ENCODE assay signal across 17 cellular contexts in the genomic region with DNA sequence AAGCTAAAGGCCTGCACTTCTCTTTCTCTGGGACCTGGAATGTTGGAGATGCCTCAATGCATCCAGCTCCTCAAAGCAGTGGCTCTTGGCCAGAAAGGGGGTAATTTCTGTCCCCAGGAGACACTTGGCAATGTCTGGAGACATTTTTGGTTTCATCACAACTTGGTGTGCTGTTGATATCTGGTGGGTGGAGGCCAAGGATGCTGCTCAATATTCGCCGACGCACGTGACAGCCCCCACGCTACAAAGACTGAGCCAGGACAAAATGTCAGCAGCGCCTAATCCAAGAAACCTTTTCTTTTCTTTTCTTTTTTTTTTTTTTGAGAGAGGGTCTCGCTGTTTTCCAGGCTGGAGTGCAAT.
A peak's percentile ranks its signal among the peaks of the same experiment; 100 is the strongest.
DNase-seq lines count a peak whose midpoint lies in the region; ATAC-seq and TF ChIP-seq lines count a peak whose summit lies in the region.
"Had no signal": no experiment of that assay in that cellular context is flagged by ENCODE, and none has a peak within 500 bp of the region (broad histone marks: within the 10 kb centered on the region; RNA-seq: fewer than 3 reads in every experiment).

No MANE protein-coding gene starts in this region.

- peak overlapping the region; percentile 93 for H3K27ac Mint-ChIP-seq in dendritic cell treated with granulocyte-macrophage colony-stimulating factor and Interleukin-4, amounts not matched to agents 40 ng/mL and 50 ng/mL, for 4 days
- no peak overlapping the region for H3K27ac Mint-ChIP-seq in WTC11
- no peak overlapping the region for H3K27ac Mint-ChIP-seq in HFFc6
- H3K27ac Mint-ChIP-seq: B cell; CD4-positive, CD25-positive, alpha-beta regulatory T cell had no signal

- H3K9me3 ChIP-seq in smooth muscle cell (replicated peaks; ENCODE audit: low read depth), result no peaks in the 10 kb centered on the region
- H3K9me3 ChIP-seq: Caco-2 had no signal

- no peaks in the 10 kb centered on the region for H3K79me2 ChIP-seq in smooth muscle cell (ENCODE audit: low read depth)

- H3K36me3 ChIP-seq in smooth muscle cell (ENCODE audit: low read depth), result no peaks in the 10 kb centered on the region

- H2AFZ ChIP-seq in smooth muscle cell (ENCODE audit: low read depth), result no peak overlapping the region

- H4K20me1 ChIP-seq in smooth muscle cell (ENCODE audit: low read depth), result peaks cover 4% of the 10 kb centered on the region

- no peak overlapping the region for H3K4me3 Mint-ChIP-seq in dendritic cell treated with granulocyte-macrophage colony-stimulating factor and Interleukin-4, amounts not matched to agents 40 ng/mL and 50 ng/mL, for 4 days
- H3K4me3 Mint-ChIP-seq in WTC11 (no peak overlapping the region), HFFc6 (no peak overlapping the region)
- H3K4me3 Mint-ChIP-seq: B cell; CD4-positive, CD25-positive, alpha-beta regulatory T cell had no signal

- H3K36me3 Mint-ChIP-seq in dendritic cell treated with granulocyte-macrophage colony-stimulating factor and Interleukin-4, amounts not matched to agents 40 ng/mL and 50 ng/mL, for 4 days (ENCODE audit: low read depth), result peaks cover 92% of the 10 kb centered on the region
- no peaks in the 10 kb centered on the region for H3K36me3 Mint-ChIP-seq in WTC11
- H3K36me3 Mint-ChIP-seq in HFFc6 (ENCODE audit: low read depth), result no peaks in the 10 kb centered on the region
- H3K36me3 Mint-ChIP-seq: CD4-positive, CD25-positive, alpha-beta regulatory T cell had no signal

- 95% methylated on average over 7 of the region's 7 CpGs for WGBS in smooth muscle cell (ENCODE audit: low lambda C conversion rate)

- H3K27ac ChIP-seq in RWPE1 (peak overlapping the region; percentile 58), smooth muscle cell (ENCODE audit: low read depth) (no peak overlapping the region)

- no peaks in the 10 kb centered on the region for H3K4me1 ChIP-seq in smooth muscle cell (ENCODE audit: low read depth)

- H3K4me1 Mint-ChIP-seq in dendritic cell treated with granulocyte-macrophage colony-stimulating factor and Interleukin-4, amounts not matched to agents 40 ng/mL and 50 ng/mL, for 4 days (ENCODE audit: low read depth), result peaks cover 70% of the 10 kb centered on the region
- H3K4me1 Mint-ChIP-seq in WTC11, result peaks cover 14% of the 10 kb centered on the region
- peaks cover 14% of the 10 kb centered on the region for H3K4me1 Mint-ChIP-seq in HFFc6 (ENCODE audit: low read depth)

- H3K27me3 Mint-ChIP-seq in dendritic cell treated with granulocyte-macrophage colony-stimulating factor and Interleukin-4, amounts not matched to agents 40 ng/mL and 50 ng/mL, for 4 days, result no peaks in the 10 kb centered on the region
- no peaks in the 10 kb centered on the region for H3K27me3 Mint-ChIP-seq in WTC11 (ENCODE audit: low read depth)
- peaks cover 23% of the 10 kb centered on the region for H3K27me3 Mint-ChIP-seq in HFFc6 (ENCODE audit: insufficient read depth)

- H3K27me3 ChIP-seq in smooth muscle cell (ENCODE audit: low read depth), result no peaks in the 10 kb centered on the region

- H3K9ac ChIP-seq in smooth muscle cell (ENCODE audit: low read depth), result no peak overlapping the region

- peak overlapping the region; percentile 18 for H3K4me2 ChIP-seq in smooth muscle cell

- no peaks in the 10 kb centered on the region for H3K9me3 Mint-ChIP-seq in dendritic cell treated with granulocyte-macrophage colony-stimulating factor and Interleukin-4, amounts not matched to agents 40 ng/mL and 50 ng/mL, for 4 days
- H3K9me3 Mint-ChIP-seq in WTC11 (no peaks in the 10 kb centered on the region), HFFc6 (no peaks in the 10 kb centered on the region)

- POLR2A ChIA-PET in RWPE1 (lab: Yijun Ruan, JAX; ENCODE audit: low non-redundant PET) (no interaction called here), WTC11 (lab: Charles Lee) (no interaction called here)

- no peak overlapping the region for H3K4me3 ChIP-seq in smooth muscle cell

- TF ChIP-seq CTCF in RWPE1 (conservative IDR thresholded peaks at IDR 0.05; ENCODE audit: low read depth) (no peak), smooth muscle cell (IDR thresholded peaks at IDR 0.05; ENCODE audit: borderline replicate concordance, insufficient read depth, poor library complexity, severe bottlenecking) (no peak), WTC11 (IDR thresholded peaks at IDR 0.05) (no peak), HFFc6 (IDR thresholded peaks at IDR 0.05) (no peak)

- peak; percentile 67 for ATAC-seq in left ventricle myocardium superior
- ATAC-seq in WTC11, result no peak

- CTCF ChIA-PET in RWPE1 (lab: Yijun Ruan, JAX) (interaction anchor here (0.6 to 1.6 kb wide), 4 partner anchors 9 to 853 kb away, joined by 4 to 10 read pairs (median 5); no protein-coding TSS in a partner anchor), WTC11 (lab: Charles Lee) (interaction anchor here (0.8 to 1.2 kb wide), 2 partner anchors 23 to 42 kb away, joined by 3 to 6 read pairs; no protein-coding TSS in a partner anchor)

- DNase-seq in RWPE1 (ENCODE audit: low spot score) (no peak), left ventricle myocardium superior (no peak), smooth muscle cell (lab: John Stamatoyannopoulos, UW; ENCODE audit: unreplicated experiment) (no peak), WTC11 (ENCODE audit: low spot score) (no peak), HFFc6 (no peak), middle frontal gyrus (ENCODE audit: extremely low spot score, low spot score) (no peak), NCI-H510A treated with DMSO at 0.1 percent for 48 hours (lab: John Stamatoyannopoulos, UW) (no peak)
- DNase-seq: Caco-2; CD4-positive, CD25-positive, alpha-beta regulatory T cell; DMS153; NCI-H1105; NCI-H2107; NCI-H2227 treated with DMSO at 0.1 percent for 48 hours; NCI-H526; RPMI8226 had no signal

- H3F3A ChIP-seq in smooth muscle cell (ENCODE audit: low read depth), result no peaks in the 10 kb centered on the region

- intact Hi-C loops in dendritic cell treated with granulocyte-macrophage colony-stimulating factor and Interleukin-4, amounts not matched to agents 40 ng/mL and 50 ng/mL, for 4 days (cut with micrococcal nuclease), result no loop called here
- intact Hi-C loops in left ventricle myocardium superior (cut with micrococcal nuclease), result no loop called here

TF ChIP-seq in WTC11, 78 proteins besides CTCF, POLR2A, EP300 and RAD21:
- TF ChIP-seq AR (CRISPR knock-in tag; IDR thresholded peaks at IDR 0.05), result no peak
- TF ChIP-seq SMAD3 (CRISPR knock-in tag; IDR thresholded peaks at IDR 0.05; ENCODE audit: borderline replicate concordance), result no peak
